ENCODE assay signal across 30 cellular contexts in genomic region chr2:61451178-61451577, GRCh38.
"Had no signal": no experiment of that assay in that cellular context is flagged by ENCODE, and none has a peak within 500 bp of the region (broad histone marks: within the 10 kb centered on the region; RNA-seq: fewer than 3 reads in every experiment).

No MANE protein-coding gene starts in this region.

- H3K9me3 ChIP-seq: ascending aorta, breast epithelium, esophagus muscularis mucosa, gastrocnemius medialis had no signal

- H3K4me3 Mint-ChIP-seq: activated CD4-positive, alpha-beta T cell treated with anti-CD3 and anti-CD28 coated beads for 36 hours; activated CD4-positive, alpha-beta T cell treated with anti-CD3 and anti-CD28 coated beads, Interleukin-2, amount 10 ng/mL, durations not matched to agents 24 days and 14 days; activated CD8-positive, alpha-beta T cell treated with anti-CD3 and anti-CD28 coated beads for 36 hours; activated naive CD8-positive, alpha-beta T cell treated with anti-CD3 and anti-CD28 coated beads, Interleukin-2, amount 10 ng/mL, durations not matched to agents 7 days and 5 days; activated T-cell treated with anti-CD3 and anti-CD28 coated beads, Interleukin-2, amount 50 U/mL, for 4 hours; activated T-helper 17 cell treated with anti-CD3 and anti-CD28 coated beads, Interleukin-2, amount 50 U/mL, for 72 hours; brain; dendritic cell treated with granulocyte-macrophage colony-stimulating factor and Interleukin-4, amounts not matched to agents 40 ng/mL and 50 ng/mL, for 4 days had no signal

- H3K27me3 Mint-ChIP-seq: activated CD4-positive, alpha-beta T cell treated with anti-CD3 and anti-CD28 coated beads for 36 hours; activated CD4-positive, alpha-beta T cell treated with anti-CD3 and anti-CD28 coated beads, Interleukin-2, amount 10 ng/mL, durations not matched to agents 24 days and 14 days; activated CD8-positive, alpha-beta T cell treated with anti-CD3 and anti-CD28 coated beads for 36 hours; activated naive CD8-positive, alpha-beta T cell treated with anti-CD3 and anti-CD28 coated beads, Interleukin-2, amount 10 ng/mL, durations not matched to agents 7 days and 5 days; activated T-helper 17 cell treated with anti-CD3 and anti-CD28 coated beads, Interleukin-2, amount 50 U/mL, for 72 hours; brain; dendritic cell treated with granulocyte-macrophage colony-stimulating factor and Interleukin-4, amounts not matched to agents 40 ng/mL and 50 ng/mL, for 4 days had no signal

- DNase-seq: activated CD4-positive, alpha-beta T cell treated with anti-CD3 and anti-CD28 coated beads for 36 hours; activated CD4-positive, alpha-beta T cell treated with anti-CD3 and anti-CD28 coated beads, Interleukin-2, amount 10 ng/mL, durations not matched to agents 24 days and 14 days; activated CD4-positive, alpha-beta T cell treated with anti-CD3 and anti-CD28 coated beads, Interleukin-2, amount 50 U/mL, for 4 hours; activated CD4-positive, CD25-positive, alpha-beta regulatory T cell; activated CD4-positive, CD25-positive, alpha-beta regulatory T cell treated with anti-CD3 and anti-CD28 coated beads, Interleukin-2, amount 50 U/mL, for 72 hours; activated CD8-positive, alpha-beta memory T cell treated with anti-CD3 and anti-CD28 coated beads for 24 hours; activated CD8-positive, alpha-beta T cell treated with anti-CD3 and anti-CD28 coated beads for 36 hours; activated effector memory CD4-positive, alpha-beta T cell treated with Interleukin-2 at 50 U/mL for 16 hours; activated gamma-delta T cell treated with Interleukin-2 at 50 U/mL for 16 hours; activated naive CD4-positive, alpha-beta T cell treated with anti-CD3 and anti-CD28 coated beads, Interleukin-2, amount 50 U/mL, for 16 hours; activated naive CD4-positive, alpha-beta T cell treated with Interleukin-2 at 50 U/mL for 16 hours; activated naive CD8-positive, alpha-beta T cell treated with anti-CD3 and anti-CD28 coated beads, Interleukin-2, amount 10 ng/mL, durations not matched to agents 7 days and 5 days; activated T-cell treated with anti-CD3 and anti-CD28 coated beads, Interleukin-2, amount 50 U/mL, for 4 hours; central memory CD4-positive, alpha-beta T cell; dorsolateral prefrontal cortex; effector memory CD4-positive, alpha-beta T cell; erythroblast; foreskin keratinocyte; gastrocnemius medialis; glutamatergic neuron; heart left ventricle; T-helper 2 cell had no signal

- H3K4me3 ChIP-seq: ascending aorta, breast epithelium, cardiac muscle cell, coronary artery, dorsolateral prefrontal cortex, esophagus muscularis mucosa, gastrocnemius medialis, heart left ventricle had no signal

- H3K27me3 ChIP-seq: ascending aorta, breast epithelium, cardiac muscle cell, dorsolateral prefrontal cortex, esophagus muscularis mucosa, foreskin keratinocyte, gastrocnemius medialis, heart left ventricle had no signal

- H3K27ac ChIP-seq: ascending aorta, breast epithelium, cardiac muscle cell, coronary artery, dorsolateral prefrontal cortex, esophagus muscularis mucosa, foreskin keratinocyte, heart left ventricle had no signal

- ATAC-seq: activated CD4-positive, alpha-beta T cell treated with anti-CD3 and anti-CD28 coated beads for 36 hours; activated CD8-positive, alpha-beta T cell treated with anti-CD3 and anti-CD28 coated beads for 36 hours; activated T-cell treated with anti-CD3 and anti-CD28 coated beads, Interleukin-2, amount 50 U/mL, for 4 hours; activated T-helper 17 cell treated with anti-CD3 and anti-CD28 coated beads, Interleukin-2, amount 50 U/mL, for 72 hours; foreskin keratinocyte; heart left ventricle had no signal

- H3K9me3 Mint-ChIP-seq: activated CD4-positive, alpha-beta T cell treated with anti-CD3 and anti-CD28 coated beads, Interleukin-2, amount 10 ng/mL, durations not matched to agents 24 days and 14 days; activated CD8-positive, alpha-beta T cell treated with anti-CD3 and anti-CD28 coated beads for 36 hours; activated T-cell treated with anti-CD3 and anti-CD28 coated beads, Interleukin-2, amount 50 U/mL, for 4 hours; activated T-helper 17 cell treated with anti-CD3 and anti-CD28 coated beads, Interleukin-2, amount 50 U/mL, for 72 hours; dendritic cell treated with granulocyte-macrophage colony-stimulating factor and Interleukin-4, amounts not matched to agents 40 ng/mL and 50 ng/mL, for 4 days had no signal

- H3K36me3 ChIP-seq: ascending aorta, breast epithelium, cardiac muscle cell, esophagus muscularis mucosa, gastrocnemius medialis had no signal

- H3K27ac Mint-ChIP-seq: activated CD4-positive, alpha-beta T cell treated with anti-CD3 and anti-CD28 coated beads for 36 hours; activated CD4-positive, alpha-beta T cell treated with anti-CD3 and anti-CD28 coated beads, Interleukin-2, amount 10 ng/mL, durations not matched to agents 24 days and 14 days; activated CD8-positive, alpha-beta T cell treated with anti-CD3 and anti-CD28 coated beads for 36 hours; activated naive CD8-positive, alpha-beta T cell treated with anti-CD3 and anti-CD28 coated beads, Interleukin-2, amount 10 ng/mL, durations not matched to agents 7 days and 5 days; activated T-helper 17 cell treated with anti-CD3 and anti-CD28 coated beads, Interleukin-2, amount 50 U/mL, for 72 hours; brain; dendritic cell treated with granulocyte-macrophage colony-stimulating factor and Interleukin-4, amounts not matched to agents 40 ng/mL and 50 ng/mL, for 4 days had no signal
